In the genomic region with DNA sequence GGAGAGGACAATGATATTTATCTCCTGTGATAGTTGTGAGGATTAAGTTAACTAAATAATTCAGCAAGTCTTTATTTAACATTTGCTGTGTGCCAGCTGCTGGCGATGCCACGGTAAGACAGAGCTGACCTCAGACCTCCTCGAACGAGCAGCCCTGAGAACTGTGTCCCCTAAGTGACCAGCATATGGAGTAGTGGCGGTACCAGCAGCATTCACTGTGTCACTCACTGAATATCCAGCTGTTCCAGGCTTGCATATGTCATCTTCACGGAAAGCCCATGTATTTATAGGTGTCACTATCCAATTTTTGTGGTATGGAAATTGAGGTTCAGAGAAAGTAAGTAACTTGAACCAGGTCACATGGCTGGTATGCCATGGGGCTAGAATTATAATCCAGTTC, we compare ENCODE assay signal across 25 cellular contexts. TPM values are rescaled to one million over a fixed set of nuclear protein-coding genes. Genes with fewer than 3 reads are reported as not detected.
DNase-seq lines count a peak whose midpoint lies in the region; ATAC-seq, FAIRE-seq and TF ChIP-seq lines count a peak whose summit lies in the region.
"Had no signal": no experiment of that assay in that cellular context is flagged by ENCODE, and none has a peak within 500 bp of the region (broad histone marks: within the 10 kb centered on the region; RNA-seq: fewer than 3 reads in every experiment).

No MANE protein-coding gene starts in this region.

- H3K27ac Mint-ChIP-seq in glutamatergic neuron (ENCODE audit: unreplicated experiment) (peak overlapping the region; percentile 79), neural crest cell (ENCODE audit: unreplicated experiment) (peak overlapping the region; percentile 54)

- H3K9me3 Mint-ChIP-seq in glutamatergic neuron (ENCODE audit: unreplicated experiment): peaks cover 5% of the 10 kb centered on the region
- H3K9me3 Mint-ChIP-seq in neural crest cell: no peaks in the 10 kb centered on the region
- H3K9me3 Mint-ChIP-seq: CD4-positive, CD25-positive, alpha-beta regulatory T cell had no signal

- H3K4me1 Mint-ChIP-seq in glutamatergic neuron (ENCODE audit: low read depth, unreplicated experiment) (peaks cover 43% of the 10 kb centered on the region), neural crest cell (no peaks in the 10 kb centered on the region)
- H3K4me1 Mint-ChIP-seq: CD4-positive, CD25-positive, alpha-beta regulatory T cell had no signal

- H3K27ac ChIP-seq in right atrium auricular region: no peak overlapping the region
- H3K27ac ChIP-seq: BLaER1, SJSA1 had no signal

- no peaks in the 10 kb centered on the region for H3K36me3 Mint-ChIP-seq in glutamatergic neuron (ENCODE audit: unreplicated experiment)
- peaks cover 7% of the 10 kb centered on the region for H3K36me3 Mint-ChIP-seq in neural crest cell (ENCODE audit: low read depth)

- H3K27me3 Mint-ChIP-seq in glutamatergic neuron (ENCODE audit: unreplicated experiment): no peaks in the 10 kb centered on the region
- H3K27me3 Mint-ChIP-seq in neural crest cell (ENCODE audit: low read depth): no peaks in the 10 kb centered on the region
- H3K27me3 Mint-ChIP-seq: CD4-positive, CD25-positive, alpha-beta regulatory T cell had no signal

- TF ChIP-seq CTCF in right atrium auricular region (IDR thresholded peaks at IDR 0.05) (no peak), glutamatergic neuron (IDR thresholded peaks at IDR 0.05; ENCODE audit: partially characterized antibody, unreplicated experiment) (no peak), neural crest cell (conservative IDR thresholded peaks at IDR 0.05) (no peak)

- H3K27me3 ChIP-seq in right atrium auricular region: no peaks in the 10 kb centered on the region
- H3K27me3 ChIP-seq: BLaER1, MG63, SJSA1 had no signal

- ATAC-seq in left ventricle myocardium superior: peak; percentile 26
- ATAC-seq: K562, PC-3 had no signal

- H3K4me1 ChIP-seq in right atrium auricular region: peaks cover 0 to 17% of the 10 kb centered on the region in 2 donors
- H3K4me1 ChIP-seq: SJSA1 had no signal

- H3K4me3 Mint-ChIP-seq in glutamatergic neuron (ENCODE audit: unreplicated experiment) (peak overlapping the region; percentile 47), neural crest cell (no peak overlapping the region)
- H3K4me3 Mint-ChIP-seq: CD4-positive, CD25-positive, alpha-beta regulatory T cell had no signal

- FAIRE-seq in urothelium cell line (lab: Jason Lieb, UNC): peak; percentile 72
- FAIRE-seq: A204.1, D721Med, GM18507, H54, HTR-8/SVneo, K562 had no signal

- H3K4me3 ChIP-seq in right atrium auricular region: no peak overlapping the region
- H3K4me3 ChIP-seq: BLaER1, K562, MG63, SJSA1 had no signal

- H3K36me3 ChIP-seq in right atrium auricular region: no peaks in the 10 kb centered on the region
- H3K36me3 ChIP-seq: MG63 had no signal

- DNase-seq in left ventricle myocardium superior: no peak
- no peak for DNase-seq in right atrium auricular region (ENCODE audit: low spot score)
- no peak for DNase-seq in glutamatergic neuron
- no peak for DNase-seq in neural crest cell (ENCODE audit: low read depth, low spot score)
- no peak for DNase-seq in urothelium cell line (ENCODE audit: low spot score)
- DNase-seq in T-helper 9 cell: no peak
- no peak for DNase-seq in activated CD4-positive, alpha-beta T cell treated with anti-CD3 and anti-CD28 coated beads, Interleukin-2, amount 50 U/mL, for 48 hours
- DNase-seq in Kasumi-1 (lab: John Stamatoyannopoulos, UW): no peak
- DNase-seq: CD4-positive, CD25-positive, alpha-beta regulatory T cell; MG63; NCI-H1105 treated with DMSO at 0.1 percent for 48 hours; NCI-H2029; NCI-H446 treated with DMSO at 0.1 percent for 48 hours; NCI-H526; NCI-H82; NK-92 treated with Interleukin-12 subunit alpha and Interleukin-12 subunit beta, amount 100 ng/mL, for 24 hours; PC-3 had no signal

- no peaks in the 10 kb centered on the region for H3K9me3 ChIP-seq in right atrium auricular region
- H3K9me3 ChIP-seq: BLaER1, MG63, SJSA1 had no signal

- intact Hi-C loops in left ventricle myocardium superior (cut with micrococcal nuclease): no loop called here

RNA-seq across cellular contexts. Expression of a gene that starts 49.6 kb away (rescaled TPM):
- total RNA-seq in left ventricle myocardium superior (138 TPM), right atrium auricular region (100 to 1,000 TPM; 119 to 247 TPM), glutamatergic neuron (ENCODE audit: unreplicated experiment) (0.25 TPM), neural crest cell (not detected in 2 replicates)
- total RNA-seq: PC-3 had no signal

Comparison
In these comparisons a context has a peak if more than half of its experiments do, and no peak if none do; other contexts are left out.
1. RNA of a gene that starts 49.6 kb away (total RNA-seq): 119 to 247 TPM in right atrium auricular region and 138 TPM in left ventricle myocardium superior (single experiment); 0.25 TPM in glutamatergic neuron (single experiment) and not detected in neural crest cell; every median in the first group is over 10 times any median in the second.